ENCODE assay signal across 8 cellular contexts in the genomic region with DNA sequence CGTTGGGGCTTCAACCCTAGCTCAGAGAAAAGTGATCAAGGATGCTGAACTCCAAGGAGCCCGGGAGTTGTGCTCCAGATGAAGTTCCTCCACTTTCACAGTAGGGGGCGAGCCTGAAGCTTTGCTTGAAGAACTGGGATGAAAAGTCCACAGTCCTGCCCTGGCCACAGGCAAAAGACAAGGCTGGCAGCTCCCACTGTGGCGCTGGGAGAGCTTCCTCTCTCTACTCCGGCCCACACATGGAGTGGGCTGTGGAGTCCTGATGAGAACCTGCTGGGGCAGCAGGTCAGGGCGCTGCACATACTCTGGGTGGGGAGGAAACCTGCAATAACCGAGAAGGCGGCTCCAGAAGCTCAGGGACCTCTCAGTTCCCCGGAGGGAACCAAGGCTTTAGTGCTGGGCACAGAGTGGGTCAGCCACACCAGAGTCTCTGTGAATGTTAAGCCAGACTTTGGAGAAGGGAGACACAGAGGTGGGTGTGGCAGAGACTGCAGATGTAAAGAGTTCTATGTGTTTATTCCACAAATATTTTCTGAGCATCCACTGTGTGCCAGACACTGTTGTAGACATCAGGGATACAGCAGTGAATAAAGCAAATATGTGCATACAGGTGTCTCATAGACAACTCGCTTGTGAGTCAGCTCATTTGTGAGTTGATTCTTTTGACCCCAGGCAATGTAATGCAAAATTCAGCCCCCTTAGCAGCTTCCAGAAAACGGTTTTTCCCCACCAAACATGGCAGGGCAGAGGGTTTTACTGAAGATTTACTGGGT. TPM values are rescaled to one million over a fixed set of nuclear protein-coding genes. Genes with fewer than 3 reads are reported as not detected.
DNase-seq lines count a peak whose midpoint lies in the region; ATAC-seq, FAIRE-seq and TF ChIP-seq lines count a peak whose summit lies in the region.

No MANE protein-coding gene starts in this region.

- no peak overlapping the region for H3K27ac ChIP-seq in H1 (ENCODE audit: low read depth, low read length)
- peak overlapping the region; percentile 18 to 69 for H3K27ac ChIP-seq in lung (ENCODE audit: low read depth in 1 of 2, low read length in 1 of 2)
- H3K27ac ChIP-seq in thyroid gland: peak overlapping the region in 1 of 3 donors; percentile 44

- no peak overlapping the region for H4K8ac ChIP-seq in H1 (ENCODE audit: extremely low read depth, insufficient read depth, low read length)

- H3K23me2 ChIP-seq in H1 (ENCODE audit: low read depth, low read length): no peaks in the 10 kb centered on the region

- no peak overlapping the region for H4K91ac ChIP-seq in H1 (replicated peaks; ENCODE audit: insufficient read length, low read length)

- H3K56ac ChIP-seq in H1 (replicated peaks; ENCODE audit: insufficient read length, low read depth, low read length): no peak overlapping the region

- H3K18ac ChIP-seq in H1 (ENCODE audit: extremely low read depth, low read length): 0 out of 2 replicates have a peak overlapping the region, but pooled peaks have one; percentile 68

- H3K23ac ChIP-seq in H1 (ENCODE audit: insufficient read length): no peak overlapping the region

- H3K79me2 ChIP-seq in H1 (ENCODE audit: control insufficient read depth in 1 of 2, insufficient read depth in 2 of 2, low read length in 2 of 2): no peaks in the 10 kb centered on the region

- H2BK5ac ChIP-seq in H1 (ENCODE audit: low read depth, low read length): peak overlapping the region; percentile 49; the same call in 1 of the 2 replicates

- H3K36me3 ChIP-seq in H1 (ENCODE audit: control insufficient read depth in 2 of 4, insufficient read depth in 4 of 4, low read length in 3 of 4) (no peaks in the 10 kb centered on the region), lung (ENCODE audit: control insufficient read depth in 2 of 2, insufficient read depth in 2 of 2, low read length in 2 of 2) (no peaks in the 10 kb centered on the region), thyroid gland (no peaks in the 10 kb centered on the region)

- WGBS in H1 (ENCODE audit: extremely low coverage in 1 of 2, insufficient coverage in 1 of 2, insufficient read length in 1 of 2, insufficient replicate concordance in 2 of 2, low coverage in 1 of 2, low lambda C conversion rate in 2 of 2, missing lambda C conversion rate in 1 of 2), 2 experiments: 46% methylated on average over 11 of the region's 11 CpGs; no CpG with 5 or more reads in 1 of the 2 experiments
- WGBS in lung, 2 donors: 40 to 50% methylated on average over 11 of the region's 11 CpGs
- WGBS in thyroid gland, 2 donors: 40 to 48% methylated on average over 10 of the region's 11 CpGs

- H3K9ac ChIP-seq in H1 (replicated peaks in 1 of 4; ENCODE audit: extremely low read depth in 1 of 4, low read depth in 3 of 4, low read length in 3 of 4): no peak overlapping the region

- no peak overlapping the region for H3K14ac ChIP-seq in H1 (ENCODE audit: insufficient read length)

- DNase-seq in NCI-H1694 treated with DMSO at 0.1 percent for 48 hours (lab: John Stamatoyannopoulos, UW) (peak; percentile 54), NCI-H1694 (lab: John Stamatoyannopoulos, UW) (no peak), HT-29 (ENCODE audit: low spot score) (peak; percentile 79), SHP77 (lab: John Stamatoyannopoulos, UW) (peak; percentile 75 to 77), H1 (ENCODE audit: low read depth in 1 of 2, low spot score in 2 of 2) (peak in 1 of 2 experiments; percentile 81), lung (ENCODE audit: low spot score) (peak; percentile 71), thyroid gland (peak; percentile 64 to 71)
- DNase-seq in effector CD4-positive, alpha-beta T cell: no peak

- no peak overlapping the region for H2BK12ac ChIP-seq in H1 (ENCODE audit: low read depth, low read length)

- ATAC-seq in lung (ENCODE audit: insufficient read depth, low FRiP score): peak; percentile 49

- no peak overlapping the region for H2BK120ac ChIP-seq in H1 (replicated peaks; ENCODE audit: low read depth, low read length)

- intact Hi-C loops in thyroid gland (cut with DNase I): no loop called here

- no peaks in the 10 kb centered on the region for H3K27me3 ChIP-seq in H1 (replicated peaks in 1 of 4; ENCODE audit: control insufficient read depth in 3 of 4, extremely low read depth in 1 of 4, insufficient read depth in 3 of 4, low read length in 3 of 4)
- no peaks in the 10 kb centered on the region for H3K27me3 ChIP-seq in lung (ENCODE audit: control insufficient read depth, insufficient read depth)
- H3K27me3 ChIP-seq in thyroid gland: no peaks in the 10 kb centered on the region

- no peak overlapping the region for H4K5ac ChIP-seq in H1 (ENCODE audit: insufficient read length, low read depth, low read length)

- H3K79me1 ChIP-seq in H1 (ENCODE audit: low read depth, low read length): no peaks in the 10 kb centered on the region

- H3K4ac ChIP-seq in H1 (replicated peaks; ENCODE audit: insufficient read length, low read depth, low read length): no peak overlapping the region

- H2BK20ac ChIP-seq in H1 (ENCODE audit: low read length): no peak overlapping the region

- no peak overlapping the region for H3K4me3 ChIP-seq in H1 (ENCODE audit: extremely low read depth in 1 of 4, insufficient read depth in 2 of 4, low read depth in 3 of 4, low read length in 4 of 4)
- H3K4me3 ChIP-seq in lung: no peak overlapping the region
- H3K4me3 ChIP-seq in thyroid gland (replicated peaks in 1 of 3): no peak overlapping the region

- H4K20me1 ChIP-seq in H1 (replicated peaks in 1 of 2; ENCODE audit: control insufficient read depth in 1 of 2, insufficient read depth in 2 of 2, low read length in 2 of 2): no peaks in the 10 kb centered on the region

- H3K4me1 ChIP-seq in H1 (replicated peaks in 1 of 4; ENCODE audit: control insufficient read depth in 3 of 4, insufficient read depth in 4 of 4, low read length in 3 of 4): peaks cover 8 to 21% (median 10%) of the 10 kb centered on the region in 4 experiments
- peaks cover 11 to 18% of the 10 kb centered on the region in 2 donors for H3K4me1 ChIP-seq in lung (ENCODE audit: control insufficient read depth in 2 of 2, insufficient read depth in 2 of 2, low read length in 2 of 2)
- peaks cover 3 to 9% of the 10 kb centered on the region in 2 donors for H3K4me1 ChIP-seq in thyroid gland

- peak; percentile 51 to 84 (median 54) for TF ChIP-seq CTCF in H1 (IDR thresholded peaks at IDR 0.05; ENCODE audit: control extremely low read depth in 1 of 3, insufficient read depth in 1 of 3, low read depth in 1 of 3, low read length in 3 of 3)
- TF ChIP-seq CTCF in lung (IDR thresholded peaks at IDR 0.05; ENCODE audit: control extremely low read depth, extremely low read depth): peak; percentile 65
- peak; percentile 35 to 90 (median 78) for TF ChIP-seq CTCF in thyroid gland (IDR thresholded peaks at IDR 0.05)

- CTCF ChIA-PET in H1 (lab: Charles Lee; ENCODE audit: partially characterized antibody): interaction anchor here (0.6 to 3.6 kb wide), 46 partner anchors 9 to 772 kb away, joined by 3 to 51 read pairs (median 4); partner anchors contain the start of gene PLB1

- no peak overlapping the region for H2AK5ac ChIP-seq in H1 (ENCODE audit: low read depth, low read length)

- peak; percentile 62 to 64 for TF ChIP-seq RAD21 in H1 (IDR thresholded peaks at IDR 0.05 in 1 of 2, conservative IDR thresholded peaks at IDR 0.05 in 1 of 2; ENCODE audit: low read depth in 2 of 2, low read length in 2 of 2)

- no peak for TF ChIP-seq EP300 in H1 (IDR thresholded peaks at IDR 0.05; ENCODE audit: borderline replicate concordance in 1 of 2, low read depth in 2 of 2, low read length in 2 of 2)

- H2AFZ ChIP-seq in H1 (ENCODE audit: low read length): 0 out of 2 replicates have a peak overlapping the region, but pooled peaks have one; percentile 35

- H3K9me3 ChIP-seq in H1 (ENCODE audit: insufficient read depth in 2 of 2, low read depth in 1 of 2, low read length in 1 of 2): no peaks in the 10 kb centered on the region
- H3K9me3 ChIP-seq in lung (ENCODE audit: control insufficient read depth in 2 of 2, insufficient read depth in 1 of 2, low read length in 1 of 2): no peaks in the 10 kb centered on the region
- H3K9me3 ChIP-seq in thyroid gland: no peaks in the 10 kb centered on the region

- no peak for FAIRE-seq in H1 (lab: Jason Lieb, UNC)

- POLR2A ChIA-PET in H1 (lab: Charles Lee; ENCODE audit: partially characterized antibody): interaction anchor here (0.8 to 2.8 kb wide), 10 partner anchors 12 to 667 kb away, joined by 3 to 15 read pairs (median 4); no protein-coding TSS in a partner anchor

- 0 out of 2 replicates have a peak overlapping the region, but pooled peaks have one; percentile 46 for H2BK15ac ChIP-seq in H1 (ENCODE audit: low read length)

- no peak for TF ChIP-seq POLR2A in H1 (IDR thresholded peaks at IDR 0.05; ENCODE audit: control extremely low read depth in 1 of 2, low read depth in 2 of 2, low read length in 2 of 2)
- TF ChIP-seq POLR2A in thyroid gland (IDR thresholded peaks at IDR 0.05): no peak

- H3K4me2 ChIP-seq in H1 (ENCODE audit: insufficient read depth in 1 of 2, low read depth in 2 of 2, low read length in 2 of 2): no peak overlapping the region; a peak in 1 of 4 replicates

RNA-seq across cellular contexts. Expression of gene MRPL33, which starts 48.0 kb away (rescaled TPM):
- total RNA-seq in HT-29 (2014; rRNA removed; shearing (Covaris generic)): 64.9 and 72.1 TPM in 2 replicates
- 62.9 and 68.9 TPM in 2 replicates for total RNA-seq in H1 (2021; fragmentation: NEBNext Ultra II Directional; extraction: Animal tissue kit (Norgen Biotek cat#: 25700))
- 9.5 and 24.3 TPM in 2 replicates for polyA plus RNA-seq in H1 (2011; rRNA removed)
- polyA plus RNA-seq in H1 (2011; cell fraction: cytosol; rRNA removed): 53.0 TPM
- 5.7 TPM for polyA plus RNA-seq in H1 (2011; cell fraction: nucleus; rRNA removed)
- 75.9 to 163 TPM (median 88.1 TPM) in 4 replicates for polyA plus RNA-seq in H1 (2012, experiment 1 of 2)
- 88.7 TPM for polyA plus RNA-seq in H1 (2012, experiment 2 of 2)
- 406 TPM for polyA plus RNA-seq in H1 (2013, experiment 1 of 2)
- polyA plus RNA-seq in H1 (2013, experiment 2 of 2): 395 TPM
- 3.6 and 6.1 TPM in 2 replicates for polyA minus RNA-seq in H1 (2011; rRNA and poly(A)+ RNA removed)
- 8.7 TPM for polyA minus RNA-seq in H1 (2011; cell fraction: cytosol; rRNA and poly(A)+ RNA removed)
- polyA minus RNA-seq in H1 (2011; cell fraction: nucleus; rRNA and poly(A)+ RNA removed): 6.3 TPM
- 100 to 1,000 TPM in 1 of 2 donors, 10 to 100 TPM in 1; 59.9 to 174 TPM for total RNA-seq in lung
- 100 to 1,000 TPM in 1 of 2 donors, 10 to 100 TPM in 1; 92.4 to 153 TPM for polyA plus RNA-seq in lung
- total RNA-seq in thyroid gland: 100 to 1,000 TPM in 3 of 4 donors, 10 to 100 TPM in 1; 70.2 to 166 (median 130) TPM

RNA-seq across cellular contexts. Expression of gene SLC4A1AP, which starts 59.9 kb away (rescaled TPM):
- 20.9 and 22.2 TPM in 2 replicates for total RNA-seq in HT-29 (2014; rRNA removed; shearing (Covaris generic))
- 18.4 and 18.8 TPM in 2 replicates for total RNA-seq in H1 (2021; fragmentation: NEBNext Ultra II Directional; extraction: Animal tissue kit (Norgen Biotek cat#: 25700))
- polyA plus RNA-seq in H1 (2011; rRNA removed) (8.1 and 8.3 TPM in 2 replicates), lung (10 to 100 TPM; 14.0 to 17.2 TPM)
- polyA plus RNA-seq in H1 (2011; cell fraction: cytosol; rRNA removed): 12.2 TPM
- polyA plus RNA-seq in H1 (2011; cell fraction: nucleus; rRNA removed): 10.8 TPM
- 14.6 to 19.8 TPM (median 14.7 TPM) in 4 replicates for polyA plus RNA-seq in H1 (2012, experiment 1 of 2)
- polyA plus RNA-seq in H1 (2012, experiment 2 of 2): 1.2 TPM
- polyA plus RNA-seq in H1 (2013, experiment 1 of 2): 17.9 TPM
- polyA plus RNA-seq in H1 (2013, experiment 2 of 2): 16.9 TPM
- polyA minus RNA-seq in H1 (2011; rRNA and poly(A)+ RNA removed): 5.1 and 7.2 TPM in 2 replicates
- 11.5 TPM for polyA minus RNA-seq in H1 (2011; cell fraction: cytosol; rRNA and poly(A)+ RNA removed)
- 9.9 TPM for polyA minus RNA-seq in H1 (2011; cell fraction: nucleus; rRNA and poly(A)+ RNA removed)
- total RNA-seq in lung (10 to 100 TPM; 18.5 to 28.6 TPM), thyroid gland (10 to 100 TPM; 16.5 to 26.6 (median 23.4) TPM)

Comparison
In these comparisons a context has a peak if more than half of its experiments do, and no peak if none do; other contexts are left out.
1. DNase-seq: peak in NCI-H1694 treated with DMSO at 0.1 percent for 48 hours (single experiment), HT-29 (single experiment), SHP77 (2 of 2), lung (single experiment) and thyroid gland (2 of 2); none in NCI-H1694 (single experiment) and effector CD4-positive, alpha-beta T cell (single experiment).
2. Peak in every context shown above with its lines, with median percentiles within 50 percentile points of each other: CTCF ChIP-seq.